1 cellular context compared by ENCODE assay signal in the genomic region with DNA sequence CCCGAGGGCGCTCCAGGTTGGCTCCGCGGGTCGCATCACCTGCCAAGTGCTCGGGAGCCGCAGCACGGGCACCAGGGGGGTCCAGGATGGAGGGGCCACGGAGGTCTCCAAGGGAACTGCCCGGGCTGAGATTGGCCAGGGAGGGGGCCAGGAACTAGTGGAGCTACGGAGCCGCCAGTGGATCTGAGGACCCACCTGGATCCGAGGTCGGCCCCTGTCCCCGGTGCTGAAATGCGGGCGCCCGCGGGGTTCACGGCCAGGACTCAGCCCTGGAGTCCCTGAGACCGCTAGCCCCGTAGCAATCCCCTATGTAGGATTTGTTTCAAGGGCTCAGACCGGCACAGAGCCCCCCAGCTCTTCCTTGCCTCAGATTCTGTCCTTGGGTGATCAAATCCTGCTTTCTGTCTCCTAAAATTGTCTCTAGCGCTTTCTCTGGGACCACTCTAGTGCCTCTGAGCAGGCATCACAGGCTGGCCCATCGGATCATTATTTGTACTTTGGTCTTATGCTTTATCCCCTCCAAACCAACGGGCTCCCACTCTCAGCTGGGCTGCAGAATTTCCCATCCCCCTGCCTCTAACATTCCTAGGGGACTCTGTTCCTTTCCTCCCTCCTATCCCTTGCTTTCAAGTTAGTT.
A peak's percentile ranks its signal among the peaks of the same experiment; 100 is the strongest.
TF ChIP-seq lines count a peak whose summit lies in the region.

No MANE protein-coding gene starts in this region.

TF ChIP-seq in HepG2, 621 proteins besides CTCF, POLR2A, EP300 and RAD21 (continues in another document):
- peak; percentile 94 for TF ChIP-seq MIER2 (CRISPR knock-in tag; IDR thresholded peaks at IDR 0.05)
- TF ChIP-seq, protein P1, sequence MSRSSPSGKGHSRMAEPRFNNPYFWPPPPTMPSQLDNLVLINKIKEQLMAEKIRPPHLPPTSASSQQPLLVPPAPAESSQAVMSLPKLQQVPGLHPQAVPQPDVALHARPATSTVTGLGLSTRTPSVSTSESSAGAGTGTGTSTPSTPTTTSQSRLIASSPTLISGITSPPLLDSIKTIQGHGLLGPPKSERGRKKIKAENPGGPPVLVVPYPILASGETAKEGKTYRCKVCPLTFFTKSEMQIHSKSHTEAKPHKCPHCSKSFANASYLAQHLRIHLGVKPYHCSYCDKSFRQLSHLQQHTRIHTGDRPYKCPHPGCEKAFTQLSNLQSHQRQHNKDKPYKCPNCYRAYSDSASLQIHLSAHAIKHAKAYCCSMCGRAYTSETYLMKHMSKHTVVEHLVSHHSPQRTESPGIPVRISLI (CRISPR knock-in tag; IDR thresholded peaks at IDR 0.05; ENCODE audit: borderline replicate concordance): no peak
- TF ChIP-seq POLR2G (IDR thresholded peaks at IDR 0.05; ENCODE audit: low read depth, low read length): no peak
- TF ChIP-seq KDM4B (CRISPR knock-in tag; IDR thresholded peaks at IDR 0.05): no peak
- TF ChIP-seq ZNF652 (CRISPR knock-in tag; IDR thresholded peaks at IDR 0.05; ENCODE audit: borderline replicate concordance, low read depth): no peak
- TF ChIP-seq, protein P2, sequence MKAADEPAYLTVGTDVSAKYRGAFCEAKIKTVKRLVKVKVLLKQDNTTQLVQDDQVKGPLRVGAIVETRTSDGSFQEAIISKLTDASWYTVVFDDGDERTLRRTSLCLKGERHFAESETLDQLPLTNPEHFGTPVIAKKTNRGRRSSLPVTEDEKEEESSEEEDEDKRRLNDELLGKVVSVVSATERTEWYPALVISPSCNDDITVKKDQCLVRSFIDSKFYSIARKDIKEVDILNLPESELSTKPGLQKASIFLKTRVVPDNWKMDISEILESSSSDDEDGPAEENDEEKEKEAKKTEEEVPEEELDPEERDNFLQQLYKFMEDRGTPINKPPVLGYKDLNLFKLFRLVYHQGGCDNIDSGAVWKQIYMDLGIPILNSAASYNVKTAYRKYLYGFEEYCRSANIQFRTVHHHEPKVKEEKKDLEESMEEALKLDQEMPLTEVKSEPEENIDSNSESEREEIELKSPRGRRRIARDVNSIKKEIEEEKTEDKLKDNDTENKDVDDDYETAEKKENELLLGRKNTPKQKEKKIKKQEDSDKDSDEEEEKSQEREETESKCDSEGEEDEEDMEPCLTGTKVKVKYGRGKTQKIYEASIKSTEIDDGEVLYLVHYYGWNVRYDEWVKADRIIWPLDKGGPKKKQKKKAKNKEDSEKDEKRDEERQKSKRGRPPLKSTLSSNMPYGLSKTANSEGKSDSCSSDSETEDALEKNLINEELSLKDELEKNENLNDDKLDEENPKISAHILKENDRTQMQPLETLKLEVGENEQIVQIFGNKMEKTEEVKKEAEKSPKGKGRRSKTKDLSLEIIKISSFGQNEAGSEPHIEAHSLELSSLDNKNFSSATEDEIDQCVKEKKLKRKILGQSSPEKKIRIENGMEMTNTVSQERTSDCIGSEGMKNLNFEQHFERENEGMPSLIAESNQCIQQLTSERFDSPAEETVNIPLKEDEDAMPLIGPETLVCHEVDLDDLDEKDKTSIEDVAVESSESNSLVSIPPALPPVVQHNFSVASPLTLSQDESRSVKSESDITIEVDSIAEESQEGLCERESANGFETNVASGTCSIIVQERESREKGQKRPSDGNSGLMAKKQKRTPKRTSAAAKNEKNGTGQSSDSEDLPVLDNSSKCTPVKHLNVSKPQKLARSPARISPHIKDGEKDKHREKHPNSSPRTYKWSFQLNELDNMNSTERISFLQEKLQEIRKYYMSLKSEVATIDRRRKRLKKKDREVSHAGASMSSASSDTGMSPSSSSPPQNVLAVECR (CRISPR knock-in tag; IDR thresholded peaks at IDR 0.05; ENCODE audit: borderline replicate concordance): peak; percentile 41; the same call in 1 of the 2 replicates
- TF ChIP-seq, protein P3, sequence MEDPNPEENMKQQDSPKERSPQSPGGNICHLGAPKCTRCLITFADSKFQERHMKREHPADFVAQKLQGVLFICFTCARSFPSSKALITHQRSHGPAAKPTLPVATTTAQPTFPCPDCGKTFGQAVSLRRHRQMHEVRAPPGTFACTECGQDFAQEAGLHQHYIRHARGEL (CRISPR knock-in tag; IDR thresholded peaks at IDR 0.05): no peak
- TF ChIP-seq SAP130 (CRISPR knock-in tag; IDR thresholded peaks at IDR 0.05; ENCODE audit: low read depth): peak; percentile 24; the same call in 1 of the 2 replicates
- TF ChIP-seq HNRNPK (IDR thresholded peaks at IDR 0.05; ENCODE audit: low read depth, low read length, poor library complexity, severe bottlenecking): no peak
- 0 out of 2 replicates have a peak, but pooled peaks have one; percentile 46 for TF ChIP-seq HES4 (CRISPR knock-in tag; IDR thresholded peaks at IDR 0.05; ENCODE audit: borderline replicate concordance)
- TF ChIP-seq SKI (IDR thresholded peaks at IDR 0.05; ENCODE audit: partially characterized antibody): no peak
- TF ChIP-seq, protein P4, sequence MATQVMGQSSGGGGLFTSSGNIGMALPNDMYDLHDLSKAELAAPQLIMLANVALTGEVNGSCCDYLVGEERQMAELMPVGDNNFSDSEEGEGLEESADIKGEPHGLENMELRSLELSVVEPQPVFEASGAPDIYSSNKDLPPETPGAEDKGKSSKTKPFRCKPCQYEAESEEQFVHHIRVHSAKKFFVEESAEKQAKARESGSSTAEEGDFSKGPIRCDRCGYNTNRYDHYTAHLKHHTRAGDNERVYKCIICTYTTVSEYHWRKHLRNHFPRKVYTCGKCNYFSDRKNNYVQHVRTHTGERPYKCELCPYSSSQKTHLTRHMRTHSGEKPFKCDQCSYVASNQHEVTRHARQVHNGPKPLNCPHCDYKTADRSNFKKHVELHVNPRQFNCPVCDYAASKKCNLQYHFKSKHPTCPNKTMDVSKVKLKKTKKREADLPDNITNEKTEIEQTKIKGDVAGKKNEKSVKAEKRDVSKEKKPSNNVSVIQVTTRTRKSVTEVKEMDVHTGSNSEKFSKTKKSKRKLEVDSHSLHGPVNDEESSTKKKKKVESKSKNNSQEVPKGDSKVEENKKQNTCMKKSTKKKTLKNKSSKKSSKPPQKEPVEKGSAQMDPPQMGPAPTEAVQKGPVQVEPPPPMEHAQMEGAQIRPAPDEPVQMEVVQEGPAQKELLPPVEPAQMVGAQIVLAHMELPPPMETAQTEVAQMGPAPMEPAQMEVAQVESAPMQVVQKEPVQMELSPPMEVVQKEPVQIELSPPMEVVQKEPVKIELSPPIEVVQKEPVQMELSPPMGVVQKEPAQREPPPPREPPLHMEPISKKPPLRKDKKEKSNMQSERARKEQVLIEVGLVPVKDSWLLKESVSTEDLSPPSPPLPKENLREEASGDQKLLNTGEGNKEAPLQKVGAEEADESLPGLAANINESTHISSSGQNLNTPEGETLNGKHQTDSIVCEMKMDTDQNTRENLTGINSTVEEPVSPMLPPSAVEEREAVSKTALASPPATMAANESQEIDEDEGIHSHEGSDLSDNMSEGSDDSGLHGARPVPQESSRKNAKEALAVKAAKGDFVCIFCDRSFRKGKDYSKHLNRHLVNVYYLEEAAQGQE (IDR thresholded peaks at IDR 0.05; ENCODE audit: borderline replicate concordance in 1 of 2, low read depth in 1 of 2, low read length in 2 of 2): peak; percentile 92 to 96
- TF ChIP-seq, protein P5, sequence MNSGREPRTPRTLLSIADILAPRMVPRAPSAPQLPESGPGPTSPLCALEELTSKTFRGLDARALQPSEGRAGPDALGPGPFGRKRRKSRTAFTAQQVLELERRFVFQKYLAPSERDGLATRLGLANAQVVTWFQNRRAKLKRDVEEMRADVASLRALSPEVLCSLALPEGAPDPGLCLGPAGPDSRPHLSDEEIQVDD (CRISPR knock-in tag; IDR thresholded peaks at IDR 0.05; ENCODE audit: borderline replicate concordance): 0 out of 2 replicates have a peak, but pooled peaks have one; percentile 43
- TF ChIP-seq, protein P6, sequence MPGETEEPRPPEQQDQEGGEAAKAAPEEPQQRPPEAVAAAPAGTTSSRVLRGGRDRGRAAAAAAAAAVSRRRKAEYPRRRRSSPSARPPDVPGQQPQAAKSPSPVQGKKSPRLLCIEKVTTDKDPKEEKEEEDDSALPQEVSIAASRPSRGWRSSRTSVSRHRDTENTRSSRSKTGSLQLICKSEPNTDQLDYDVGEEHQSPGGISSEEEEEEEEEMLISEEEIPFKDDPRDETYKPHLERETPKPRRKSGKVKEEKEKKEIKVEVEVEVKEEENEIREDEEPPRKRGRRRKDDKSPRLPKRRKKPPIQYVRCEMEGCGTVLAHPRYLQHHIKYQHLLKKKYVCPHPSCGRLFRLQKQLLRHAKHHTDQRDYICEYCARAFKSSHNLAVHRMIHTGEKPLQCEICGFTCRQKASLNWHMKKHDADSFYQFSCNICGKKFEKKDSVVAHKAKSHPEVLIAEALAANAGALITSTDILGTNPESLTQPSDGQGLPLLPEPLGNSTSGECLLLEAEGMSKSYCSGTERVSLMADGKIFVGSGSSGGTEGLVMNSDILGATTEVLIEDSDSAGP (CRISPR knock-in tag; IDR thresholded peaks at IDR 0.05; ENCODE audit: borderline replicate concordance): peak; percentile 18; the same call in 1 of the 2 replicates
- TF ChIP-seq KLF11 (CRISPR knock-in tag; IDR thresholded peaks at IDR 0.05): no peak
- no peak for TF ChIP-seq IKZF4 (CRISPR knock-in tag; IDR thresholded peaks at IDR 0.05; ENCODE audit: borderline replicate concordance, low read depth, not compliant biosample characterization)
- TF ChIP-seq, protein P7, sequence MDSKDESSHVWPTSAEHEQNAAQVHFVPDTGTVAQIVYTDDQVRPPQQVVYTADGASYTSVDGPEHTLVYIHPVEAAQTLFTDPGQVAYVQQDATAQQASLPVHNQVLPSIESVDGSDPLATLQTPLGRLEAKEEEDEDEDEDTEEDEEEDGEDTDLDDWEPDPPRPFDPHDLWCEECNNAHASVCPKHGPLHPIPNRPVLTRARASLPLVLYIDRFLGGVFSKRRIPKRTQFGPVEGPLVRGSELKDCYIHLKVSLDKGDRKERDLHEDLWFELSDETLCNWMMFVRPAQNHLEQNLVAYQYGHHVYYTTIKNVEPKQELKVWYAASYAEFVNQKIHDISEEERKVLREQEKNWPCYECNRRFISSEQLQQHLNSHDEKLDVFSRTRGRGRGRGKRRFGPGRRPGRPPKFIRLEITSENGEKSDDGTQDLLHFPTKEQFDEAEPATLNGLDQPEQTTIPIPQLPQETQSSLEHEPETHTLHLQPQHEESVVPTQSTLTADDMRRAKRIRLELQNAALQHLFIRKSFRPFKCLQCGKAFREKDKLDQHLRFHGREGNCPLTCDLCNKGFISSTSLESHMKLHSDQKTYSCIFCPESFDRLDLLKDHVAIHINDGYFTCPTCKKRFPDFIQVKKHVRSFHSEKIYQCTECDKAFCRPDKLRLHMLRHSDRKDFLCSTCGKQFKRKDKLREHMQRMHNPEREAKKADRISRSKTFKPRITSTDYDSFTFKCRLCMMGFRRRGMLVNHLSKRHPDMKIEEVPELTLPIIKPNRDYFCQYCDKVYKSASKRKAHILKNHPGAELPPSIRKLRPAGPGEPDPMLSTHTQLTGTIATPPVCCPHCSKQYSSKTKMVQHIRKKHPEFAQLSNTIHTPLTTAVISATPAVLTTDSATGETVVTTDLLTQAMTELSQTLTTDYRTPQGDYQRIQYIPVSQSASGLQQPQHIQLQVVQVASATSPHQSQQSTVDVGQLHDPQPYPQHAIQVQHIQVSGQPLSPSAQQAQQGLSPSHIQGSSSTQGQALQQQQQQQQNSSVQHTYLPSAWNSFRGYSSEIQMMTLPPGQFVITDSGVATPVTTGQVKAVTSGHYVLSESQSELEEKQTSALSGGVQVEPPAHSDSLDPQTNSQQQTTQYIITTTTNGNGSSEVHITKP (CRISPR knock-in tag; IDR thresholded peaks at IDR 0.05; ENCODE audit: low read depth): no peak
- 0 out of 2 replicates have a peak, but pooled peaks have one; percentile 53 for TF ChIP-seq BORCS8-MEF2B (CRISPR knock-in tag; IDR thresholded peaks at IDR 0.05)
- TF ChIP-seq ZNF709 (CRISPR knock-in tag; IDR thresholded peaks at IDR 0.05): no peak
- TF ChIP-seq, protein P8, sequence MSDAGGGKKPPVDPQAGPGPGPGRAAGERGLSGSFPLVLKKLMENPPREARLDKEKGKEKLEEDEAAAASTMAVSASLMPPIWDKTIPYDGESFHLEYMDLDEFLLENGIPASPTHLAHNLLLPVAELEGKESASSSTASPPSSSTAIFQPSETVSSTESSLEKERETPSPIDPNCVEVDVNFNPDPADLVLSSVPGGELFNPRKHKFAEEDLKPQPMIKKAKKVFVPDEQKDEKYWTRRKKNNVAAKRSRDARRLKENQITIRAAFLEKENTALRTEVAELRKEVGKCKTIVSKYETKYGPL (CRISPR knock-in tag; IDR thresholded peaks at IDR 0.05): peak; percentile 35; the same call in 1 of the 2 replicates
- TF ChIP-seq, protein P9, sequence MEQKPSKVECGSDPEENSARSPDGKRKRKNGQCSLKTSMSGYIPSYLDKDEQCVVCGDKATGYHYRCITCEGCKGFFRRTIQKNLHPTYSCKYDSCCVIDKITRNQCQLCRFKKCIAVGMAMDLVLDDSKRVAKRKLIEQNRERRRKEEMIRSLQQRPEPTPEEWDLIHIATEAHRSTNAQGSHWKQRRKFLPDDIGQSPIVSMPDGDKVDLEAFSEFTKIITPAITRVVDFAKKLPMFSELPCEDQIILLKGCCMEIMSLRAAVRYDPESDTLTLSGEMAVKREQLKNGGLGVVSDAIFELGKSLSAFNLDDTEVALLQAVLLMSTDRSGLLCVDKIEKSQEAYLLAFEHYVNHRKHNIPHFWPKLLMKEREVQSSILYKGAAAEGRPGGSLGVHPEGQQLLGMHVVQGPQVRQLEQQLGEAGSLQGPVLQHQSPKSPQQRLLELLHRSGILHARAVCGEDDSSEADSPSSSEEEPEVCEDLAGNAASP (CRISPR knock-in tag; IDR thresholded peaks at IDR 0.05; ENCODE audit: borderline replicate concordance): no peak
- TF ChIP-seq SP4 (CRISPR knock-in tag; IDR thresholded peaks at IDR 0.05): no peak
- TF ChIP-seq, protein P10, sequence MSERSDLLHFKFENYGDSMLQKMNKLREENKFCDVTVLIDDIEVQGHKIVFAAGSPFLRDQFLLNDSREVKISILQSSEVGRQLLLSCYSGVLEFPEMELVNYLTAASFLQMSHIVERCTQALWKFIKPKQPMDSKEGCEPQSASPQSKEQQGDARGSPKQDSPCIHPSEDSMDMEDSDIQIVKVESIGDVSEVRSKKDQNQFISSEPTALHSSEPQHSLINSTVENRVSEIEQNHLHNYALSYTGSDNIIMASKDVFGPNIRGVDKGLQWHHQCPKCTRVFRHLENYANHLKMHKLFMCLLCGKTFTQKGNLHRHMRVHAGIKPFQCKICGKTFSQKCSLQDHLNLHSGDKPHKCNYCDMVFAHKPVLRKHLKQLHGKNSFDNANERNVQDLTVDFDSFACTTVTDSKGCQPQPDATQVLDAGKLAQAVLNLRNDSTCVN (CRISPR knock-in tag; IDR thresholded peaks at IDR 0.05; ENCODE audit: borderline replicate concordance): no peak
- 0 out of 2 replicates have a peak, but pooled peaks have one; percentile 30 for TF ChIP-seq ATF7-NPFF (CRISPR knock-in tag; IDR thresholded peaks at IDR 0.05; ENCODE audit: low read depth)
- TF ChIP-seq NKX3-1 (CRISPR knock-in tag; IDR thresholded peaks at IDR 0.05): 0 out of 2 replicates have a peak, but pooled peaks have one; percentile 48
- TF ChIP-seq KAT8 (CRISPR knock-in tag; IDR thresholded peaks at IDR 0.05): no peak
- no peak for TF ChIP-seq NR1H2 (CRISPR knock-in tag; IDR thresholded peaks at IDR 0.05; ENCODE audit: borderline replicate concordance, low read depth)
- TF ChIP-seq JUN (CRISPR knock-in tag; IDR thresholded peaks at IDR 0.05): no peak
- peak; percentile 45; the same call in 1 of the 2 replicates for TF ChIP-seq ZNF563 (CRISPR knock-in tag; IDR thresholded peaks at IDR 0.05)
- no peak for TF ChIP-seq SRSF9 (IDR thresholded peaks at IDR 0.05; ENCODE audit: borderline replicate concordance, insufficient read depth, low read depth, low read length, poor library complexity, severe bottlenecking)
- 0 out of 2 replicates have a peak, but pooled peaks have one; percentile 55 for TF ChIP-seq ZMAT3 (CRISPR knock-in tag; conservative IDR thresholded peaks at IDR 0.05)
- no peak for TF ChIP-seq POGZ (CRISPR knock-in tag; IDR thresholded peaks at IDR 0.05)
- TF ChIP-seq ARID2 (CRISPR knock-in tag; IDR thresholded peaks at IDR 0.05; ENCODE audit: borderline replicate concordance): no peak
- no peak for TF ChIP-seq ZNF44 (CRISPR knock-in tag; IDR thresholded peaks at IDR 0.05)
- TF ChIP-seq PRMT3 (CRISPR knock-in tag; IDR thresholded peaks at IDR 0.05; ENCODE audit: borderline replicate concordance, low read depth): 0 out of 2 replicates have a peak, but pooled peaks have one; percentile 41
- 0 out of 2 replicates have a peak, but pooled peaks have one; percentile 30 for TF ChIP-seq ZNF768 (CRISPR knock-in tag; IDR thresholded peaks at IDR 0.05)
